In genomic region chr12:68037616-68038255, GRCh38 we compare ENCODE assay signal across 29 cellular contexts. TPM values are rescaled to one million over a fixed set of nuclear protein-coding genes. Genes with fewer than 3 reads are reported as not detected.
A peak's percentile ranks its signal among the peaks of the same experiment; 100 is the strongest.
DNase-seq lines count a peak whose midpoint lies in the region; ATAC-seq and TF ChIP-seq lines count a peak whose summit lies in the region.
"Had no signal": no experiment of that assay in that cellular context is flagged by ENCODE, and none has a peak within 500 bp of the region (broad histone marks: within the 10 kb centered on the region; RNA-seq: fewer than 3 reads in every experiment).

No MANE protein-coding gene starts in this region.

- no peak overlapping the region for H3K4me3 ChIP-seq in lower lobe of right lung
- H3K4me3 ChIP-seq: GM12878, skin epidermis, suprapubic skin had no signal

- no peaks in the 10 kb centered on the region for H3K27me3 ChIP-seq in lower lobe of right lung (ENCODE audit: low read depth)
- H3K27me3 ChIP-seq: suprapubic skin had no signal

- H3K27me3 Mint-ChIP-seq in activated CD4-positive, alpha-beta T cell treated with anti-CD3 and anti-CD28 coated beads for 36 hours = no peaks in the 10 kb centered on the region
- H3K27me3 Mint-ChIP-seq in naive B cell = no peaks in the 10 kb centered on the region

- no peaks in the 10 kb centered on the region for H3K4me1 ChIP-seq in lower lobe of right lung
- H3K4me1 ChIP-seq: suprapubic skin had no signal

- H3K36me3 Mint-ChIP-seq in activated CD4-positive, alpha-beta T cell treated with anti-CD3 and anti-CD28 coated beads for 36 hours (ENCODE audit: low read depth) = no peaks in the 10 kb centered on the region
- peaks cover 7 to 19% of the 10 kb centered on the region in 2 donors for H3K36me3 Mint-ChIP-seq in naive B cell
- H3K36me3 Mint-ChIP-seq: CD8-positive, alpha-beta T cell had no signal

- peak; percentile 73 for ATAC-seq in activated CD4-positive, alpha-beta T cell treated with anti-CD3 and anti-CD28 coated beads for 36 hours
- no peak for ATAC-seq in naive B cell (ENCODE audit: low read depth in 2 of 2)
- ATAC-seq in GM21528 (IDR thresholded peaks at IDR 0.05; ENCODE audit: low FRiP score, unreplicated experiment) = no peak
- ATAC-seq in lower lobe of right lung = no peak
- ATAC-seq: CD8-positive, alpha-beta T cell; GM12878; left lobe of liver had no signal

- no peak for TF ChIP-seq CTCF in lower lobe of right lung (IDR thresholded peaks at IDR 0.05)

- H3K9me3 Mint-ChIP-seq in activated CD4-positive, alpha-beta T cell treated with anti-CD3 and anti-CD28 coated beads for 36 hours (ENCODE audit: low read depth) = no peaks in the 10 kb centered on the region
- H3K9me3 Mint-ChIP-seq in naive B cell = peaks cover 0 to 3% (median 0%) of the 10 kb centered on the region in 7 donors
- H3K9me3 Mint-ChIP-seq: CD8-positive, alpha-beta T cell had no signal

- CTCF ChIA-PET in activated CD4-positive, alpha-beta T cell treated with anti-CD3 and anti-CD28 coated beads for 36 hours (lab: Charles Lee) = interaction anchor here (0.6 to 4.4 kb wide), 12 partner anchors 36 to 500 kb away, joined by 3 to 36 read pairs (median 4); no protein-coding TSS in a partner anchor

- intact Hi-C loops in activated CD4-positive, alpha-beta T cell treated with anti-CD3 and anti-CD28 coated beads for 36 hours (cut with DNase I, micrococcal nuclease) = no loop called here
- intact Hi-C loops in lower lobe of right lung (cut with DNase I) = no loop called here

- H3K27ac ChIP-seq in lower lobe of right lung = no peak overlapping the region
- H3K27ac ChIP-seq: KMS-11, skin epidermis, suprapubic skin had no signal

- H3K36me3 ChIP-seq in lower lobe of right lung = no peaks in the 10 kb centered on the region
- H3K36me3 ChIP-seq: suprapubic skin had no signal

- peaks cover 34% of the 10 kb centered on the region for H3K4me1 Mint-ChIP-seq in activated CD4-positive, alpha-beta T cell treated with anti-CD3 and anti-CD28 coated beads for 36 hours
- H3K4me1 Mint-ChIP-seq in naive B cell = peaks cover 27 to 38% (median 32%) of the 10 kb centered on the region in 3 donors

- POLR2A ChIA-PET in activated CD4-positive, alpha-beta T cell treated with anti-CD3 and anti-CD28 coated beads for 36 hours (lab: Charles Lee) = no interaction called here

- peak; percentile 32 for DNase-seq in activated CD4-positive, alpha-beta T cell treated with anti-CD3 and anti-CD28 coated beads for 36 hours
- DNase-seq in activated CD4-positive, alpha-beta T cell treated with anti-CD3 and anti-CD28 coated beads for 1 hour = no peak
- peak; percentile 17 for DNase-seq in stimulated activated CD4-positive, alpha-beta T cell treated with anti-CD3 and anti-CD28 coated beads, Interleukin-15, amount 100 ng/mL, for 24 hours
- no peak for DNase-seq in stimulated activated CD4-positive, alpha-beta T cell treated with anti-CD3 and anti-CD28 coated beads, Interleukin-2, amount 100 ng/mL, for 48 hours
- DNase-seq in naive B cell = no peak
- DNase-seq in NCI-H82 treated with DMSO at 0.1 percent for 48 hours (lab: John Stamatoyannopoulos, UW; ENCODE audit: unreplicated experiment) = no peak
- no peak for DNase-seq in lower lobe of right lung
- DNase-seq: activated CD4-positive, CD25-positive, alpha-beta regulatory T cell treated with anti-CD3 and anti-CD28 coated beads, Interleukin-2, amount 50 U/mL, for 72 hours; AML-193; anterior cingulate cortex; CD8-positive, alpha-beta T cell; DMS 273 treated with DMSO at 0.1 percent for 48 hours; effector CD4-positive, alpha-beta T cell; EL; mesendoderm; MV-4-11; NCI-H1436 treated with DMSO at 0.1 percent for 48 hours; NCI-H446 treated with DMSO at 0.1 percent for 48 hours; nucleus accumbens; T-helper 1 cell had no signal

- H3K9me3 ChIP-seq in lower lobe of right lung = no peaks in the 10 kb centered on the region
- H3K9me3 ChIP-seq: suprapubic skin had no signal

- H3K27ac Mint-ChIP-seq in activated CD4-positive, alpha-beta T cell treated with anti-CD3 and anti-CD28 coated beads for 36 hours = peak overlapping the region; percentile 29
- peak overlapping the region in 5 of 6 donors; percentile 2 to 59 (median 19) for H3K27ac Mint-ChIP-seq in naive B cell
- H3K27ac Mint-ChIP-seq: CD8-positive, alpha-beta T cell had no signal

- no peak overlapping the region for H3K4me3 Mint-ChIP-seq in activated CD4-positive, alpha-beta T cell treated with anti-CD3 and anti-CD28 coated beads for 36 hours
- no peak overlapping the region for H3K4me3 Mint-ChIP-seq in naive B cell
- H3K4me3 Mint-ChIP-seq: CD8-positive, alpha-beta T cell had no signal

RNA-seq across cellular contexts. Expression of gene IFNG-AS1, which starts 48.5 kb away (rescaled TPM):
- under 1 TPM in 1 of 2 experiments, not detected in 1; 0.35 TPM for total RNA-seq in activated CD4-positive, alpha-beta T cell treated with anti-CD3 and anti-CD28 coated beads for 36 hours
- 10 to 100 TPM in 4 of 6 donors, 1 to 10 TPM in 2; 7.0 to 22.1 (median 12.0) TPM for polyA plus RNA-seq in naive B cell (ENCODE audit: low read depth in 6 of 6)
- not detected for total RNA-seq in lower lobe of right lung
- total RNA-seq: bronchial epithelial cell, glomerular endothelial cell, left lobe of liver, suprapubic skin had no signal
- polyA plus RNA-seq: urinary bladder had no signal

Comparison
In these comparisons a context has a peak if more than half of its experiments do, and no peak if none do; other contexts are left out.
1. DNase-seq: peak in activated CD4-positive, alpha-beta T cell treated with anti-CD3 and anti-CD28 coated beads for 36 hours (single experiment) and stimulated activated CD4-positive, alpha-beta T cell treated with anti-CD3 and anti-CD28 coated beads, Interleukin-15, amount 100 ng/mL, for 24 hours (single experiment); none in activated CD4-positive, alpha-beta T cell treated with anti-CD3 and anti-CD28 coated beads for 1 hour (single experiment), stimulated activated CD4-positive, alpha-beta T cell treated with anti-CD3 and anti-CD28 coated beads, Interleukin-2, amount 100 ng/mL, for 48 hours (0 of 2), naive B cell (single experiment), NCI-H82 treated with DMSO at 0.1 percent for 48 hours (single experiment) and lower lobe of right lung (single experiment).